ENCODE assay signal across 1 cellular context in the genomic region with DNA sequence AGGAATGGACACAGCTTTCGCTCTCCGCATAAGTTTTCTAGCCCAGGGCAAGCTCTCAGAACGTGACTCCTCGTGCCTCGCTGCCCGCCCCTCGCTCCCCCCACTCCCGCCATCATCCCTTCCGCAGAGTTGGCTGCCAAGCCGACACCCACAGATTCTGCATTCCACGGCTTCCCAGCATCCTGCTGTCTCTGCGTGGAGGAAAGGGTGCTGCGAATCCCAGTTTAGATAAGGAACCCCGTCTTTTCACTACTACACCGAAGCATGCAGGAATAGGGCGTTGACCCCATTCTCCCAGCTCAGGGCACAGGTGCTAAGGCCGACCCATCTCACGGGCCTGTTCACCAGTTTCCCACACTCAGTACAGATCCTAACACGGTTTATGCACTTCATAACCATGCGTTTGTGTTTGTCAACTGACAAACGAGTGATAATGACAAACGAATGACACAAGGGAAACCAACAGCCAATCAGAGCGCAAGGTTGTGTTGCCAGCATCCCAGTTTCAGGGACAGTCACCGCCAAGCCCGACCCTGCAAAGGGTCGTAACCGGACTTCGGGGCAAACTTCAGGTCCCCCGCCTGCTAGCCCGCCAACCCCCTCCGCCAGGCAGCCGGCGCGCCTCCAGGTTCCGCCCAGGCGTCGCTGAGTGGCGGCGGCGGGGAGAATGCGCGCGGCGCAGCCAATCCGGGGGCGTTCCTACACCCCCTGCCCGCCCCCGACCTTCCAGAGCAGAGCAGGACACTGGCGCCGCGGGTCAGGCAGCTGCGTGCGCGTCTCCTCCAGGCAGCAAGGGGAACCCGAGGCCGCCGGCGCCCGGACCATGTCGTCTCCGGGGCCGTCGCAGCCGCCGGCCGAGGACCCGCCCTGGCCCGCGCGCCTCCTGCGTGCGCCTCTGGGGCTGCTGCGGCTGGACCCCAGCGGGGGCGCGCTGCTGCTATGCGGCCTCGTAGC.
A peak's percentile ranks its signal among the peaks of the same experiment; 100 is the strongest.
TF ChIP-seq lines count a peak whose summit lies in the region.

A gene (plus strand): TSS at position 729 of the 954 bp plus-strand sequence. CDS start 95 bp downstream, at position 824.

TF ChIP-seq in HepG2, 621 proteins besides CTCF, POLR2A, EP300 and RAD21 (continued from another document and continues in another):
- TF ChIP-seq KLF12 (CRISPR knock-in tag; IDR thresholded peaks at IDR 0.05; ENCODE audit: borderline replicate concordance) (no peak), ZNF546 (CRISPR knock-in tag; conservative IDR thresholded peaks at IDR 0.05) (peak; percentile 98), SIX4 (CRISPR knock-in tag; IDR thresholded peaks at IDR 0.05) (no peak), ZNF224 (CRISPR knock-in tag; IDR thresholded peaks at IDR 0.05) (no peak), ZNF207 (IDR thresholded peaks at IDR 0.05; ENCODE audit: borderline replicate concordance) (no peak), MED13 (CRISPR knock-in tag; IDR thresholded peaks at IDR 0.05) (no peak), ZNF782 (CRISPR knock-in tag; IDR thresholded peaks at IDR 0.05; ENCODE audit: borderline replicate concordance) (peak; percentile 40), ZNF572 (CRISPR knock-in tag; IDR thresholded peaks at IDR 0.05) (no peak), PCBP1 (IDR thresholded peaks at IDR 0.05; ENCODE audit: borderline replicate concordance, low read depth, low read length) (no peak), NR2F2 (IDR thresholded peaks at IDR 0.05; ENCODE audit: borderline replicate concordance, low read depth) (no peak), NFKB2 (CRISPR knock-in tag; IDR thresholded peaks at IDR 0.05; ENCODE audit: borderline replicate concordance) (no peak; the same call in 1 of the 2 replicates), HOXA3 (CRISPR knock-in tag; IDR thresholded peaks at IDR 0.05) (peak; percentile 41; the same call in 1 of the 2 replicates)
- TF ChIP-seq, protein P1, sequence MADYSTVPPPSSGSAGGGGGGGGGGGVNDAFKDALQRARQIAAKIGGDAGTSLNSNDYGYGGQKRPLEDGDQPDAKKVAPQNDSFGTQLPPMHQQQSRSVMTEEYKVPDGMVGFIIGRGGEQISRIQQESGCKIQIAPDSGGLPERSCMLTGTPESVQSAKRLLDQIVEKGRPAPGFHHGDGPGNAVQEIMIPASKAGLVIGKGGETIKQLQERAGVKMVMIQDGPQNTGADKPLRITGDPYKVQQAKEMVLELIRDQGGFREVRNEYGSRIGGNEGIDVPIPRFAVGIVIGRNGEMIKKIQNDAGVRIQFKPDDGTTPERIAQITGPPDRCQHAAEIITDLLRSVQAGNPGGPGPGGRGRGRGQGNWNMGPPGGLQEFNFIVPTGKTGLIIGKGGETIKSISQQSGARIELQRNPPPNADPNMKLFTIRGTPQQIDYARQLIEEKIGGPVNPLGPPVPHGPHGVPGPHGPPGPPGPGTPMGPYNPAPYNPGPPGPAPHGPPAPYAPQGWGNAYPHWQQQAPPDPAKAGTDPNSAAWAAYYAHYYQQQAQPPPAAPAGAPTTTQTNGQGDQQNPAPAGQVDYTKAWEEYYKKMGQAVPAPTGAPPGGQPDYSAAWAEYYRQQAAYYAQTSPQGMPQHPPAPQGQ (CRISPR knock-in tag; IDR thresholded peaks at IDR 0.05; ENCODE audit: borderline replicate concordance): no peak
- TF ChIP-seq, protein P2, sequence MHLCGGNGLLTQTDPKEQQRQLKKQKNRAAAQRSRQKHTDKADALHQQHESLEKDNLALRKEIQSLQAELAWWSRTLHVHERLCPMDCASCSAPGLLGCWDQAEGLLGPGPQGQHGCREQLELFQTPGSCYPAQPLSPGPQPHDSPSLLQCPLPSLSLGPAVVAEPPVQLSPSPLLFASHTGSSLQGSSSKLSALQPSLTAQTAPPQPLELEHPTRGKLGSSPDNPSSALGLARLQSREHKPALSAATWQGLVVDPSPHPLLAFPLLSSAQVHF (CRISPR knock-in tag; IDR thresholded peaks at IDR 0.05): no peak
- TF ChIP-seq, protein P3, sequence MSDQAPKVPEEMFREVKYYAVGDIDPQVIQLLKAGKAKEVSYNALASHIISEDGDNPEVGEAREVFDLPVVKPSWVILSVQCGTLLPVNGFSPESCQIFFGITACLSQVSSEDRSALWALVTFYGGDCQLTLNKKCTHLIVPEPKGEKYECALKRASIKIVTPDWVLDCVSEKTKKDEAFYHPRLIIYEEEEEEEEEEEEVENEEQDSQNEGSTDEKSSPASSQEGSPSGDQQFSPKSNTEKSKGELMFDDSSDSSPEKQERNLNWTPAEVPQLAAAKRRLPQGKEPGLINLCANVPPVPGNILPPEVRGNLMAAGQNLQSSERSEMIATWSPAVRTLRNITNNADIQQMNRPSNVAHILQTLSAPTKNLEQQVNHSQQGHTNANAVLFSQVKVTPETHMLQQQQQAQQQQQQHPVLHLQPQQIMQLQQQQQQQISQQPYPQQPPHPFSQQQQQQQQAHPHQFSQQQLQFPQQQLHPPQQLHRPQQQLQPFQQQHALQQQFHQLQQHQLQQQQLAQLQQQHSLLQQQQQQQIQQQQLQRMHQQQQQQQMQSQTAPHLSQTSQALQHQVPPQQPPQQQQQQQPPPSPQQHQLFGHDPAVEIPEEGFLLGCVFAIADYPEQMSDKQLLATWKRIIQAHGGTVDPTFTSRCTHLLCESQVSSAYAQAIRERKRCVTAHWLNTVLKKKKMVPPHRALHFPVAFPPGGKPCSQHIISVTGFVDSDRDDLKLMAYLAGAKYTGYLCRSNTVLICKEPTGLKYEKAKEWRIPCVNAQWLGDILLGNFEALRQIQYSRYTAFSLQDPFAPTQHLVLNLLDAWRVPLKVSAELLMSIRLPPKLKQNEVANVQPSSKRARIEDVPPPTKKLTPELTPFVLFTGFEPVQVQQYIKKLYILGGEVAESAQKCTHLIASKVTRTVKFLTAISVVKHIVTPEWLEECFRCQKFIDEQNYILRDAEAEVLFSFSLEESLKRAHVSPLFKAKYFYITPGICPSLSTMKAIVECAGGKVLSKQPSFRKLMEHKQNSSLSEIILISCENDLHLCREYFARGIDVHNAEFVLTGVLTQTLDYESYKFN (CRISPR knock-in tag; conservative IDR thresholded peaks at IDR 0.05): peak; percentile 30; the same call in 1 of the 2 replicates
- TF ChIP-seq, protein P4, sequence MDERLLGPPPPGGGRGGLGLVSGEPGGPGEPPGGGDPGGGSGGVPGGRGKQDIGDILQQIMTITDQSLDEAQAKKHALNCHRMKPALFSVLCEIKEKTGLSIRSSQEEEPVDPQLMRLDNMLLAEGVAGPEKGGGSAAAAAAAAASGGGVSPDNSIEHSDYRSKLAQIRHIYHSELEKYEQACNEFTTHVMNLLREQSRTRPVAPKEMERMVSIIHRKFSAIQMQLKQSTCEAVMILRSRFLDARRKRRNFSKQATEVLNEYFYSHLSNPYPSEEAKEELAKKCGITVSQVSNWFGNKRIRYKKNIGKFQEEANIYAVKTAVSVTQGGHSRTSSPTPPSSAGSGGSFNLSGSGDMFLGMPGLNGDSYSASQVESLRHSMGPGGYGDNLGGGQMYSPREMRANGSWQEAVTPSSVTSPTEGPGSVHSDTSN (CRISPR knock-in tag; IDR thresholded peaks at IDR 0.05): no peak
- TF ChIP-seq, protein P5, sequence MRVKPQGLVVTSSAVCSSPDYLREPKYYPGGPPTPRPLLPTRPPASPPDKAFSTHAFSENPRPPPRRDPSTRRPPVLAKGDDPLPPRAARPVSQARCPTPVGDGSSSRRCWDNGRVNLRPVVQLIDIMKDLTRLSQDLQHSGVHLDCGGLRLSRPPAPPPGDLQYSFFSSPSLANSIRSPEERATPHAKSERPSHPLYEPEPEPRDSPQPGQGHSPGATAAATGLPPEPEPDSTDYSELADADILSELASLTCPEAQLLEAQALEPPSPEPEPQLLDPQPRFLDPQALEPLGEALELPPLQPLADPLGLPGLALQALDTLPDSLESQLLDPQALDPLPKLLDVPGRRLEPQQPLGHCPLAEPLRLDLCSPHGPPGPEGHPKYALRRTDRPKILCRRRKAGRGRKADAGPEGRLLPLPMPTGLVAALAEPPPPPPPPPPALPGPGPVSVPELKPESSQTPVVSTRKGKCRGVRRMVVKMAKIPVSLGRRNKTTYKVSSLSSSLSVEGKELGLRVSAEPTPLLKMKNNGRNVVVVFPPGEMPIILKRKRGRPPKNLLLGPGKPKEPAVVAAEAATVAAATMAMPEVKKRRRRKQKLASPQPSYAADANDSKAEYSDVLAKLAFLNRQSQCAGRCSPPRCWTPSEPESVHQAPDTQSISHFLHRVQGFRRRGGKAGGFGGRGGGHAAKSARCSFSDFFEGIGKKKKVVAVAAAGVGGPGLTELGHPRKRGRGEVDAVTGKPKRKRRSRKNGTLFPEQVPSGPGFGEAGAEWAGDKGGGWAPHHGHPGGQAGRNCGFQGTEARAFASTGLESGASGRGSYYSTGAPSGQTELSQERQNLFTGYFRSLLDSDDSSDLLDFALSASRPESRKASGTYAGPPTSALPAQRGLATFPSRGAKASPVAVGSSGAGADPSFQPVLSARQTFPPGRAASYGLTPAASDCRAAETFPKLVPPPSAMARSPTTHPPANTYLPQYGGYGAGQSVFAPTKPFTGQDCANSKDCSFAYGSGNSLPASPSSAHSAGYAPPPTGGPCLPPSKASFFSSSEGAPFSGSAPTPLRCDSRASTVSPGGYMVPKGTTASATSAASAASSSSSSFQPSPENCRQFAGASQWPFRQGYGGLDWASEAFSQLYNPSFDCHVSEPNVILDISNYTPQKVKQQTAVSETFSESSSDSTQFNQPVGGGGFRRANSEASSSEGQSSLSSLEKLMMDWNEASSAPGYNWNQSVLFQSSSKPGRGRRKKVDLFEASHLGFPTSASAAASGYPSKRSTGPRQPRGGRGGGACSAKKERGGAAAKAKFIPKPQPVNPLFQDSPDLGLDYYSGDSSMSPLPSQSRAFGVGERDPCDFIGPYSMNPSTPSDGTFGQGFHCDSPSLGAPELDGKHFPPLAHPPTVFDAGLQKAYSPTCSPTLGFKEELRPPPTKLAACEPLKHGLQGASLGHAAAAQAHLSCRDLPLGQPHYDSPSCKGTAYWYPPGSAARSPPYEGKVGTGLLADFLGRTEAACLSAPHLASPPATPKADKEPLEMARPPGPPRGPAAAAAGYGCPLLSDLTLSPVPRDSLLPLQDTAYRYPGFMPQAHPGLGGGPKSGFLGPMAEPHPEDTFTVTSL (CRISPR knock-in tag; IDR thresholded peaks at IDR 0.05; ENCODE audit: borderline replicate concordance): no peak
- TF ChIP-seq, protein P6, sequence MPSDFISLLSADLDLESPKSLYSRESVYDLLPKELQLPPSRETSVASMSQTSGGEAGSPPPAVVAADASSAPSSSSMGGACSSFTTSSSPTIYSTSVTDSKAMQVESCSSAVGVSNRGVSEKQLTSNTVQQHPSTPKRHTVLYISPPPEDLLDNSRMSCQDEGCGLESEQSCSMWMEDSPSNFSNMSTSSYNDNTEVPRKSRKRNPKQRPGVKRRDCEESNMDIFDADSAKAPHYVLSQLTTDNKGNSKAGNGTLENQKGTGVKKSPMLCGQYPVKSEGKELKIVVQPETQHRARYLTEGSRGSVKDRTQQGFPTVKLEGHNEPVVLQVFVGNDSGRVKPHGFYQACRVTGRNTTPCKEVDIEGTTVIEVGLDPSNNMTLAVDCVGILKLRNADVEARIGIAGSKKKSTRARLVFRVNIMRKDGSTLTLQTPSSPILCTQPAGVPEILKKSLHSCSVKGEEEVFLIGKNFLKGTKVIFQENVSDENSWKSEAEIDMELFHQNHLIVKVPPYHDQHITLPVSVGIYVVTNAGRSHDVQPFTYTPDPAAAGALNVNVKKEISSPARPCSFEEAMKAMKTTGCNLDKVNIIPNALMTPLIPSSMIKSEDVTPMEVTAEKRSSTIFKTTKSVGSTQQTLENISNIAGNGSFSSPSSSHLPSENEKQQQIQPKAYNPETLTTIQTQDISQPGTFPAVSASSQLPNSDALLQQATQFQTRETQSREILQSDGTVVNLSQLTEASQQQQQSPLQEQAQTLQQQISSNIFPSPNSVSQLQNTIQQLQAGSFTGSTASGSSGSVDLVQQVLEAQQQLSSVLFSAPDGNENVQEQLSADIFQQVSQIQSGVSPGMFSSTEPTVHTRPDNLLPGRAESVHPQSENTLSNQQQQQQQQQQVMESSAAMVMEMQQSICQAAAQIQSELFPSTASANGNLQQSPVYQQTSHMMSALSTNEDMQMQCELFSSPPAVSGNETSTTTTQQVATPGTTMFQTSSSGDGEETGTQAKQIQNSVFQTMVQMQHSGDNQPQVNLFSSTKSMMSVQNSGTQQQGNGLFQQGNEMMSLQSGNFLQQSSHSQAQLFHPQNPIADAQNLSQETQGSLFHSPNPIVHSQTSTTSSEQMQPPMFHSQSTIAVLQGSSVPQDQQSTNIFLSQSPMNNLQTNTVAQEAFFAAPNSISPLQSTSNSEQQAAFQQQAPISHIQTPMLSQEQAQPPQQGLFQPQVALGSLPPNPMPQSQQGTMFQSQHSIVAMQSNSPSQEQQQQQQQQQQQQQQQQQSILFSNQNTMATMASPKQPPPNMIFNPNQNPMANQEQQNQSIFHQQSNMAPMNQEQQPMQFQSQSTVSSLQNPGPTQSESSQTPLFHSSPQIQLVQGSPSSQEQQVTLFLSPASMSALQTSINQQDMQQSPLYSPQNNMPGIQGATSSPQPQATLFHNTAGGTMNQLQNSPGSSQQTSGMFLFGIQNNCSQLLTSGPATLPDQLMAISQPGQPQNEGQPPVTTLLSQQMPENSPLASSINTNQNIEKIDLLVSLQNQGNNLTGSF (CRISPR knock-in tag; IDR thresholded peaks at IDR 0.05): 0 out of 2 replicates have a peak, but pooled peaks have one; percentile 7
- TF ChIP-seq, protein P7, sequence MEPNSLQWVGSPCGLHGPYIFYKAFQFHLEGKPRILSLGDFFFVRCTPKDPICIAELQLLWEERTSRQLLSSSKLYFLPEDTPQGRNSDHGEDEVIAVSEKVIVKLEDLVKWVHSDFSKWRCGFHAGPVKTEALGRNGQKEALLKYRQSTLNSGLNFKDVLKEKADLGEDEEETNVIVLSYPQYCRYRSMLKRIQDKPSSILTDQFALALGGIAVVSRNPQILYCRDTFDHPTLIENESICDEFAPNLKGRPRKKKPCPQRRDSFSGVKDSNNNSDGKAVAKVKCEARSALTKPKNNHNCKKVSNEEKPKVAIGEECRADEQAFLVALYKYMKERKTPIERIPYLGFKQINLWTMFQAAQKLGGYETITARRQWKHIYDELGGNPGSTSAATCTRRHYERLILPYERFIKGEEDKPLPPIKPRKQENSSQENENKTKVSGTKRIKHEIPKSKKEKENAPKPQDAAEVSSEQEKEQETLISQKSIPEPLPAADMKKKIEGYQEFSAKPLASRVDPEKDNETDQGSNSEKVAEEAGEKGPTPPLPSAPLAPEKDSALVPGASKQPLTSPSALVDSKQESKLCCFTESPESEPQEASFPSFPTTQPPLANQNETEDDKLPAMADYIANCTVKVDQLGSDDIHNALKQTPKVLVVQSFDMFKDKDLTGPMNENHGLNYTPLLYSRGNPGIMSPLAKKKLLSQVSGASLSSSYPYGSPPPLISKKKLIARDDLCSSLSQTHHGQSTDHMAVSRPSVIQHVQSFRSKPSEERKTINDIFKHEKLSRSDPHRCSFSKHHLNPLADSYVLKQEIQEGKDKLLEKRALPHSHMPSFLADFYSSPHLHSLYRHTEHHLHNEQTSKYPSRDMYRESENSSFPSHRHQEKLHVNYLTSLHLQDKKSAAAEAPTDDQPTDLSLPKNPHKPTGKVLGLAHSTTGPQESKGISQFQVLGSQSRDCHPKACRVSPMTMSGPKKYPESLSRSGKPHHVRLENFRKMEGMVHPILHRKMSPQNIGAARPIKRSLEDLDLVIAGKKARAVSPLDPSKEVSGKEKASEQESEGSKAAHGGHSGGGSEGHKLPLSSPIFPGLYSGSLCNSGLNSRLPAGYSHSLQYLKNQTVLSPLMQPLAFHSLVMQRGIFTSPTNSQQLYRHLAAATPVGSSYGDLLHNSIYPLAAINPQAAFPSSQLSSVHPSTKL (CRISPR knock-in tag; IDR thresholded peaks at IDR 0.05): peak; percentile 39; the same call in 1 of the 2 replicates
- TF ChIP-seq, protein P8, sequence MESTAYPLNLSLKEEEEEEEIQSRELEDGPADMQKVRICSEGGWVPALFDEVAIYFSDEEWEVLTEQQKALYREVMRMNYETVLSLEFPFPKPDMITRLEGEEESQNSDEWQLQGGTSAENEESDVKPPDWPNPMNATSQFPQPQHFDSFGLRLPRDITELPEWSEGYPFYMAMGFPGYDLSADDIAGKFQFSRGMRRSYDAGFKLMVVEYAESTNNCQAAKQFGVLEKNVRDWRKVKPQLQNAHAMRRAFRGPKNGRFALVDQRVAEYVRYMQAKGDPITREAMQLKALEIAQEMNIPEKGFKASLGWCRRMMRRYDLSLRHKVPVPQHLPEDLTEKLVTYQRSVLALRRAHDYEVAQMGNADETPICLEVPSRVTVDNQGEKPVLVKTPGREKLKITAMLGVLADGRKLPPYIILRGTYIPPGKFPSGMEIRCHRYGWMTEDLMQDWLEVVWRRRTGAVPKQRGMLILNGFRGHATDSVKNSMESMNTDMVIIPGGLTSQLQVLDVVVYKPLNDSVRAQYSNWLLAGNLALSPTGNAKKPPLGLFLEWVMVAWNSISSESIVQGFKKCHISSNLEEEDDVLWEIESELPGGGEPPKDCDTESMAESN (CRISPR knock-in tag; conservative IDR thresholded peaks at IDR 0.05): peak; percentile 28; the same call in 1 of the 2 replicates
